In genomic region chr14:70098257-70098809, GRCh38 we compare ENCODE assay signal across 1 cellular context.
TF ChIP-seq lines count a peak whose summit lies in the region.

No MANE protein-coding gene starts in this region.

TF ChIP-seq in HepG2, 621 proteins besides CTCF, POLR2A, EP300 and RAD21:
- TF ChIP-seq TCF7 (IDR thresholded peaks at IDR 0.05; ENCODE audit: low read depth) (0 out of 2 replicates have a peak, but pooled peaks have one; percentile 9), HOXD1 (CRISPR knock-in tag; IDR thresholded peaks at IDR 0.05) (no peak), ZNF382 (CRISPR knock-in tag; IDR thresholded peaks at IDR 0.05; ENCODE audit: borderline replicate concordance) (no peak), NR1H2 (CRISPR knock-in tag; IDR thresholded peaks at IDR 0.05; ENCODE audit: borderline replicate concordance, low read depth) (no peak), SRY (CRISPR knock-in tag; IDR thresholded peaks at IDR 0.05) (no peak), ZNF136 (CRISPR knock-in tag; IDR thresholded peaks at IDR 0.05; ENCODE audit: low read depth) (no peak), PLSCR1 (CRISPR knock-in tag; IDR thresholded peaks at IDR 0.05; ENCODE audit: borderline replicate concordance) (no peak), CEBPB (IDR thresholded peaks at IDR 0.05; ENCODE audit: borderline replicate concordance, low read depth, low read length) (0 out of 2 replicates have a peak, but pooled peaks have one; percentile 18)
